In the genomic region with DNA sequence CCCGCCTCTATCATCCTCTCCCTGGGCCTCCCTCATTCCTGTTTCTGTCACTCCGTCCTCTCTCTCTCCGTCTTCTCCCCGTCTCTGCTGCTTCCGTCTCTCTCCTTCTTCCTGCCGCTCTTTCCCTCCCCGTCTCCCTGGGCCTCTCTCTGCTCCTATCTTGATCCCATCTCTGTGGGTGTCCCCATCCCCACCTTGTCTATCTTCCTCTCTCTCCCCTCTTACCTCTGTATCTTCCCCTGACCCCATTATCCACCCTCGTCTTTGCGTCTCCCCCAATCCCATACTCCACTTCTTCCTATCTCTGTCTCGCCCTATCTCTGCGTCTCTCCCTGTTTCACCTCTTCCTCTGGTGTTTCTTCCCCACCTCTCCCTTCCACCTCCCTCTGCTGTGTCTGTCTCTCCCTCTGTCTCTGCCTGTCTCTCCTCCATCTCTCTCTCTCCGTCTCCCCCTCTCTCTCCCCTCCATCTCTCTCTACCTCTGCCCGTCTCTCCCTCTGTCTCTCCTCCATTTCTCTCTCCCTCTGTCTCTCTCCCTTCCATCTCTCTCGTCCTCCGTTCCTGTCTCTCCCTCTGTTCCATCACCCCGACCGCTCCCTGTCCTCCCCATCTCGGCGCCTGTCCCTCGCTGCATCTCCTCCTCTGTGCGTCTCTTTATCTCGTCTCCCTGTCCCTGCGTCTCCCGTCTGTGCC, we compare ENCODE assay signal across 1 cellular context.
TF ChIP-seq lines count a peak whose summit lies in the region.

No MANE protein-coding gene starts in this region.

TF ChIP-seq in HepG2, 621 proteins besides CTCF, POLR2A, EP300 and RAD21:
- no peak for TF ChIP-seq KMT2A (CRISPR knock-in tag; IDR thresholded peaks at IDR 0.05)
- no peak for TF ChIP-seq NFE2L2 (IDR thresholded peaks at IDR 0.05; ENCODE audit: low read length)
- TF ChIP-seq AKAP8 (CRISPR knock-in tag; IDR thresholded peaks at IDR 0.05): 0 out of 2 replicates have a peak, but pooled peaks have one; percentile 5
- no peak for TF ChIP-seq DPF2 (CRISPR knock-in tag; IDR thresholded peaks at IDR 0.05; ENCODE audit: borderline replicate concordance, low read depth)
- TF ChIP-seq EZH2 (conservative IDR thresholded peaks at IDR 0.05; ENCODE audit: low read depth, low read length): peak; percentile 65; the same call in 1 of the 2 replicates
- no peak for TF ChIP-seq JARID2 (CRISPR knock-in tag; IDR thresholded peaks at IDR 0.05; ENCODE audit: insufficient replicate concordance)
- TF ChIP-seq ZNF713 (CRISPR knock-in tag; IDR thresholded peaks at IDR 0.05): no peak
- 0 out of 2 replicates have a peak, but pooled peaks have one; percentile 5 for TF ChIP-seq FOXP1 (IDR thresholded peaks at IDR 0.05)
- no peak for TF ChIP-seq FOXP1 (CRISPR knock-in tag; IDR thresholded peaks at IDR 0.05)
- TF ChIP-seq, protein P1, sequence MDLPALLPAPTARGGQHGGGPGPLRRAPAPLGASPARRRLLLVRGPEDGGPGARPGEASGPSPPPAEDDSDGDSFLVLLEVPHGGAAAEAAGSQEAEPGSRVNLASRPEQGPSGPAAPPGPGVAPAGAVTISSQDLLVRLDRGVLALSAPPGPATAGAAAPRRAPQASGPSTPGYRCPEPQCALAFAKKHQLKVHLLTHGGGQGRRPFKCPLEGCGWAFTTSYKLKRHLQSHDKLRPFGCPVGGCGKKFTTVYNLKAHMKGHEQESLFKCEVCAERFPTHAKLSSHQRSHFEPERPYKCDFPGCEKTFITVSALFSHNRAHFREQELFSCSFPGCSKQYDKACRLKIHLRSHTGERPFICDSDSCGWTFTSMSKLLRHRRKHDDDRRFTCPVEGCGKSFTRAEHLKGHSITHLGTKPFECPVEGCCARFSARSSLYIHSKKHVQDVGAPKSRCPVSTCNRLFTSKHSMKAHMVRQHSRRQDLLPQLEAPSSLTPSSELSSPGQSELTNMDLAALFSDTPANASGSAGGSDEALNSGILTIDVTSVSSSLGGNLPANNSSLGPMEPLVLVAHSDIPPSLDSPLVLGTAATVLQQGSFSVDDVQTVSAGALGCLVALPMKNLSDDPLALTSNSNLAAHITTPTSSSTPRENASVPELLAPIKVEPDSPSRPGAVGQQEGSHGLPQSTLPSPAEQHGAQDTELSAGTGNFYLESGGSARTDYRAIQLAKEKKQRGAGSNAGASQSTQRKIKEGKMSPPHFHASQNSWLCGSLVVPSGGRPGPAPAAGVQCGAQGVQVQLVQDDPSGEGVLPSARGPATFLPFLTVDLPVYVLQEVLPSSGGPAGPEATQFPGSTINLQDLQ (CRISPR knock-in tag; IDR thresholded peaks at IDR 0.05): no peak
TF ChIP-seq in HepG2: peak in this region for 3.
